Comparison of ENCODE assay signal across 8 cellular contexts in the genomic region with DNA sequence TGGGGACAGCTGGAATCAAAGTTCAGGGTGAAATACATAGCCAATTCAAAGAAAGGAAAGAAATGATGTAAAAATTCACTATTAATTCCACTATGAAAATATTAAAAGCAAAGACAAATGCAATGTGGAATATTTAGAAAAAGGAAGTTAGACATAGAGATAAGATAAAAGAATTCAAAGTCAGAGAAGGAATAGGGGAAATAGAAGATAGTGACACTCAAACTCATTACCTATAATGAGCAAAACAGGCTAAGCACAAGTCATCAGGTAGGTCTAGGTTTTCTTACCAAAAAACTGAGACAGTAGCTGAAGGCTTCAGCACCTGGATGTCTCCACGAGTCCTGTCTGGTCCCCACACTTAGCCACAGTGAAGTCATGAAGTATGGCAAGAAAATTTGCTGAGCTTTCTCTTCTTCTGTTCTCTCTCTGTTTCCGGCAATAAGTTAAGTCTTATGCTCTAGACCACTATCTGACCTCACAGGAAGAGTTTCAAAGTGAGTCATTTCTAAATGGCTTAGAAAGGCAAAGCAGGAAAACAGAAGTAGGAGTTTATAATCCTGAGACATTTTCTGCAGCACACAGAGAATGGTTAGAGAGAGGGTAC. TPM values are rescaled to one million over a fixed set of nuclear protein-coding genes. Genes with fewer than 3 reads are reported as not detected.
A peak's percentile ranks its signal among the peaks of the same experiment; 100 is the strongest.
DNase-seq lines count a peak whose midpoint lies in the region; ATAC-seq, FAIRE-seq and TF ChIP-seq lines count a peak whose summit lies in the region.

A gene (minus strand): TSS at position 369 of the 604 bp plus-strand sequence. CDS start 6,174 bp downstream, outside the sequence.

- H3K4me3 Mint-ChIP-seq in endodermal cell: no peak within 1 kb of the TSS

- no peak for DNase-seq in GM19239 (ENCODE audit: insufficient read length, low spot score)
- DNase-seq in HL-60 (ENCODE audit: low read depth in 1 of 2, low spot score in 1 of 2): peak; percentile 63 to 73
- DNase-seq in activated CD4-positive, alpha-beta T cell treated with anti-CD3 and anti-CD28 coated beads for 1 hour: peak; percentile 19
- DNase-seq in erythroblast (lab: John Stamatoyannopoulos, UW): peak; percentile 18 to 38
- peak; percentile 63 for DNase-seq in non-pigmented ciliary epithelial cell (ENCODE audit: low read depth)
- DNase-seq in endodermal cell: no peak
- no peak for DNase-seq in thyroid gland

- intact Hi-C loops in thyroid gland (cut with DNase I): no loop called here

- no peaks in the 10 kb centered on the region for H3K9me3 Mint-ChIP-seq in endodermal cell

- peak within 1 kb of the TSS; percentile 60 for H3K27ac ChIP-seq in HL-60 (replicated peaks)
- H3K27ac ChIP-seq in endodermal cell (ENCODE audit: low read depth, low read length): no peak within 1 kb of the TSS
- H3K27ac ChIP-seq in thyroid gland: no peak within 1 kb of the TSS

- H3K27me3 Mint-ChIP-seq in endodermal cell (ENCODE audit: insufficient read depth): no peaks in the 10 kb centered on the region

- H3K9me3 ChIP-seq in endodermal cell (ENCODE audit: control insufficient read depth, low read length) (no peaks in the 10 kb centered on the region), thyroid gland (no peaks in the 10 kb centered on the region)

- H3K27ac Mint-ChIP-seq in endodermal cell: no peak within 1 kb of the TSS

- ATAC-seq in GM18511 (IDR thresholded peaks at IDR 0.05; ENCODE audit: unreplicated experiment): no peak

- H3K4me1 Mint-ChIP-seq in endodermal cell: no peaks in the 10 kb centered on the region

- no peaks in the 10 kb centered on the region for H3K36me3 Mint-ChIP-seq in endodermal cell (ENCODE audit: low read depth)

- TF ChIP-seq CTCF in HL-60 (IDR thresholded peaks at IDR 0.05; ENCODE audit: insufficient read depth, low read length) (no peak), endodermal cell (conservative IDR thresholded peaks at IDR 0.05) (no peak), thyroid gland (IDR thresholded peaks at IDR 0.05) (no peak)

- H3K36me3 ChIP-seq in endodermal cell (ENCODE audit: control insufficient read depth, insufficient read depth, low read length) (no peaks in the 10 kb centered on the region), thyroid gland (no peaks in the 10 kb centered on the region)

- TF ChIP-seq POLR2A in erythroblast (IDR thresholded peaks at IDR 0.05; ENCODE audit: low read length): no peak
- no peak for TF ChIP-seq POLR2A in thyroid gland (IDR thresholded peaks at IDR 0.05)

- peak; percentile 85 for FAIRE-seq in GM19239 (lab: Jason Lieb, UNC)

- H3K4me1 ChIP-seq in endodermal cell (ENCODE audit: control insufficient read depth, insufficient read depth, low read length) (no peaks in the 10 kb centered on the region), thyroid gland (no peaks in the 10 kb centered on the region)

- 40 to 78% methylated on average over 1 to 2 of the region's 2 CpGs for WGBS in endodermal cell (ENCODE audit: insufficient coverage in 1 of 2, insufficient read length in 1 of 2), 2 experiments
- WGBS in thyroid gland, 2 donors: 49 to 67% methylated on average over 2 of the region's 2 CpGs

- H3K9ac ChIP-seq in endodermal cell (ENCODE audit: extremely low read depth, low read length, poor library complexity, severe bottlenecking): no peak within 1 kb of the TSS

- H3K27me3 ChIP-seq in HL-60 (ENCODE audit: insufficient read depth, poor library complexity, severe bottlenecking) (no peaks in the 10 kb centered on the region), endodermal cell (ENCODE audit: control insufficient read depth, insufficient read depth, low read length, poor library complexity, severe bottlenecking) (no peaks in the 10 kb centered on the region), thyroid gland (no peaks in the 10 kb centered on the region)

- H3K4me3 ChIP-seq in HL-60 (replicated peaks; ENCODE audit: insufficient read depth, low read length) (peak within 1 kb of the TSS; percentile 28), endodermal cell (ENCODE audit: low read length) (no peak within 1 kb of the TSS), thyroid gland (replicated peaks in 1 of 3) (no peak within 1 kb of the TSS)

RNA-seq across cellular contexts. Expression of the gene that starts here (rescaled TPM):
- total RNA-seq in endodermal cell (not detected), thyroid gland (1 to 10 TPM; 2.1 to 4.4 (median 2.9) TPM)
- not detected for polyA plus RNA-seq in endodermal cell (2013, experiment 1 of 2)
- polyA plus RNA-seq in endodermal cell (2013, experiment 2 of 2): not detected

Comparison
In these comparisons a context has a peak if more than half of its experiments do, and no peak if none do; other contexts are left out.
1. DNase-seq: peak in HL-60 (2 of 2), activated CD4-positive, alpha-beta T cell treated with anti-CD3 and anti-CD28 coated beads for 1 hour (single experiment), erythroblast (2 of 2) and non-pigmented ciliary epithelial cell (single experiment); none in GM19239 (single experiment), endodermal cell (single experiment) and thyroid gland (0 of 2).